Comparison of ENCODE assay signal across 16 cellular contexts in the genomic region with DNA sequence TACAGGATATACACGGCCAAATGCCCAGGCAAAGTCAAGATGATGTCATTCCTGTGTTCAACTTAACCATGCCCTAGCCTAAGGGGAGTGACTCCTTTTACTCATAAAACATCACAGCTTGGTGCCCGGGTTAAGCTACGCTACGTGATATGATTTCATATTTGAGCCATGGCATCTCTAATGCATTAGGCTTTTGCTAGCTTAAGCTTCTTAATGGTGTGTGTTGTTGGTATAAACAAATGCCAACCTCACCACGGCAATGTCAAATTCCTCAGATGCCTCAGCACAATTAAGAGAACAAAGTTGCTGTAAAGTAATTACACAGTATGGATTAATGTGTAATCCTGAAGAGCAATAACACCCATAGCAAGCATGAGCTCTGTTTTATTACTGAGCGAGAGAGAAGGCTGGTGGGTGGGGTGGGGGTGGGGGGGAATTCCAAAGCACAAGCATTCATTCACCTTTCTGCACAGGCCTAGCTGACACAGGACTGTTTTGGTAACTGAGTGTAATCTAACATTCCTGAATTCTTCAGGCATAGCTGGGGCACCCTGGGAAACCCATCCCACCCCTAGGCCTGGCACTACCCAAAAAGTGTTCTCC. TPM values are rescaled to one million over a fixed set of nuclear protein-coding genes. Genes with fewer than 3 reads are reported as not detected.
DNase-seq lines count a peak whose midpoint lies in the region; ATAC-seq and TF ChIP-seq lines count a peak whose summit lies in the region.
"Had no signal": no experiment of that assay in that cellular context is flagged by ENCODE, and none has a peak within 500 bp of the region (broad histone marks: within the 10 kb centered on the region; RNA-seq: fewer than 3 reads in every experiment).

No MANE protein-coding gene starts in this region.

- H3K9me3 ChIP-seq in MG63 (no peaks in the 10 kb centered on the region), lung (ENCODE audit: control insufficient read depth in 2 of 2, insufficient read depth in 1 of 2, low read length in 1 of 2) (no peaks in the 10 kb centered on the region)
- H3K9me3 ChIP-seq in CD8-positive, alpha-beta memory T cell (ENCODE audit: low read length), result no peaks in the 10 kb centered on the region
- H3K9me3 ChIP-seq: psoas muscle, upper lobe of left lung had no signal

- H3K27me3 Mint-ChIP-seq in CD8-positive, alpha-beta memory T cell, result peaks cover 4 to 9% of the 10 kb centered on the region in 2 donors
- H3K27me3 Mint-ChIP-seq: activated naive CD8-positive, alpha-beta T cell had no signal

- H3K27ac Mint-ChIP-seq in CD8-positive, alpha-beta memory T cell, result no peak overlapping the region
- H3K27ac Mint-ChIP-seq: activated naive CD8-positive, alpha-beta T cell; endodermal cell; immature natural killer cell had no signal

- H3K4me1 ChIP-seq in lung (ENCODE audit: control insufficient read depth in 2 of 2, insufficient read depth in 2 of 2, low read length in 2 of 2), result peaks cover 1 to 2% of the 10 kb centered on the region in 2 donors
- H3K4me1 ChIP-seq in CD8-positive, alpha-beta memory T cell (ENCODE audit: insufficient read depth, low read length), result no peaks in the 10 kb centered on the region
- H3K4me1 ChIP-seq: psoas muscle, upper lobe of left lung had no signal

- no peaks in the 10 kb centered on the region for H3K36me3 Mint-ChIP-seq in CD8-positive, alpha-beta memory T cell
- H3K36me3 Mint-ChIP-seq: activated naive CD8-positive, alpha-beta T cell; immature natural killer cell had no signal

- CTCF ChIA-PET in CD8-positive, alpha-beta memory T cell (lab: Charles Lee), result no interaction called here

- ATAC-seq in lung (ENCODE audit: insufficient read depth, low FRiP score), result peak; percentile 37
- ATAC-seq: psoas muscle had no signal

- H3K4me3 ChIP-seq in AG10803 (ENCODE audit: low read length), result no peak overlapping the region
- H3K4me3 ChIP-seq in MG63, result no peak overlapping the region
- no peak overlapping the region for H3K4me3 ChIP-seq in lung
- H3K4me3 ChIP-seq in CD8-positive, alpha-beta memory T cell (ENCODE audit: low read length), result no peak overlapping the region
- H3K4me3 ChIP-seq: psoas muscle, upper lobe of left lung had no signal

- no peak for TF ChIP-seq CTCF in AG10803 (conservative IDR thresholded peaks at IDR 0.05; ENCODE audit: low read length)
- TF ChIP-seq CTCF in lung (IDR thresholded peaks at IDR 0.05; ENCODE audit: control extremely low read depth, extremely low read depth), result no peak

- H3K4me1 Mint-ChIP-seq in CD8-positive, alpha-beta memory T cell, result no peaks in the 10 kb centered on the region
- H3K4me1 Mint-ChIP-seq: endodermal cell, immature natural killer cell had no signal

- 64 to 85% methylated on average over 6 of the region's 6 CpGs for WGBS in lung, 2 donors

- no peaks in the 10 kb centered on the region for H3K9me3 Mint-ChIP-seq in CD8-positive, alpha-beta memory T cell
- H3K9me3 Mint-ChIP-seq: endodermal cell had no signal

- no peaks in the 10 kb centered on the region for H3K36me3 ChIP-seq in MG63
- no peaks in the 10 kb centered on the region for H3K36me3 ChIP-seq in lung (ENCODE audit: control insufficient read depth in 2 of 2, insufficient read depth in 2 of 2, low read length in 2 of 2)
- H3K36me3 ChIP-seq in CD8-positive, alpha-beta memory T cell (ENCODE audit: insufficient read depth, low read length), result no peaks in the 10 kb centered on the region
- H3K36me3 ChIP-seq: upper lobe of left lung had no signal

- H3K27ac ChIP-seq in lung (ENCODE audit: low read depth in 1 of 2, low read length in 1 of 2), result no peak overlapping the region
- no peak overlapping the region for H3K27ac ChIP-seq in CD8-positive, alpha-beta memory T cell (ENCODE audit: low read depth, low read length)
- H3K27ac ChIP-seq: psoas muscle, upper lobe of left lung had no signal

- no peak overlapping the region for H3K4me3 Mint-ChIP-seq in CD8-positive, alpha-beta memory T cell
- H3K4me3 Mint-ChIP-seq: activated naive CD8-positive, alpha-beta T cell; endodermal cell; immature natural killer cell had no signal

- POLR2A ChIA-PET in CD8-positive, alpha-beta memory T cell (lab: Charles Lee), result no interaction called here

- DNase-seq in AG10803 (ENCODE audit: low read depth) (peak; percentile 3), MG63 (peak; percentile 79), dedifferentiated amniotic fluid mesenchymal stem cell (ENCODE audit: extremely low spot score) (peak; percentile 68), lung (ENCODE audit: low spot score) (no peak), NCI-H526 treated with DMSO at 0.1 percent for 48 hours (lab: John Stamatoyannopoulos, UW) (no peak), NCI-H2081 treated with DMSO at 0.1 percent for 48 hours (lab: John Stamatoyannopoulos, UW) (no peak)
- no peak for DNase-seq in activated CD4-positive, CD25-positive, alpha-beta regulatory T cell treated with anti-CD3 and anti-CD28 coated beads, Interleukin-2, amount 50 U/mL, for 72 hours
- no peak for DNase-seq in CD8-positive, alpha-beta memory T cell
- DNase-seq: activated CD4-positive, alpha-beta T cell treated with anti-CD3 and anti-CD28 coated beads for 48 hours; AML-193; endodermal cell; immature natural killer cell; NCI-H2107; psoas muscle; upper lobe of left lung had no signal

- no peaks in the 10 kb centered on the region for H3K27me3 ChIP-seq in MG63
- H3K27me3 ChIP-seq in lung (ENCODE audit: control insufficient read depth, insufficient read depth), result no peaks in the 10 kb centered on the region
- H3K27me3 ChIP-seq in CD8-positive, alpha-beta memory T cell (ENCODE audit: insufficient read depth, low read length, poor library complexity, severe bottlenecking), result no peaks in the 10 kb centered on the region
- H3K27me3 ChIP-seq: upper lobe of left lung had no signal

RNA-seq across cellular contexts. Expression of a gene that starts 44.7 kb away (rescaled TPM):
- 12.1 and 29.2 TPM in 2 replicates for total RNA-seq in MG63 (2014; rRNA removed; shearing (Covaris generic); ENCODE audit: low replicate concordance)
- 10 to 100 TPM; 14.5 to 23.9 TPM for total RNA-seq in lung
- 10 to 100 TPM in 1 of 2 donors, 1 to 10 TPM in 1; 3.5 to 13.0 TPM for polyA plus RNA-seq in lung
- total RNA-seq in CD8-positive, alpha-beta memory T cell, result under 1 TPM; 0.50 to 0.62 TPM
- not detected for polyA plus RNA-seq in CD8-positive, alpha-beta memory T cell

Comparison
In these comparisons a context has a peak if more than half of its experiments do, and no peak if none do; other contexts are left out.
1. DNase-seq: peak in AG10803 (single experiment), MG63 (single experiment) and dedifferentiated amniotic fluid mesenchymal stem cell (single experiment); none in lung (single experiment), activated CD4-positive, CD25-positive, alpha-beta regulatory T cell treated with anti-CD3 and anti-CD28 coated beads, Interleukin-2, amount 50 U/mL, for 72 hours (single experiment), CD8-positive, alpha-beta memory T cell (0 of 5), NCI-H526 treated with DMSO at 0.1 percent for 48 hours (single experiment) and NCI-H2081 treated with DMSO at 0.1 percent for 48 hours (single experiment).